ENCODE assay signal across 8 cellular contexts in genomic region chr15:52922871-52923270, GRCh38.
"Had no signal": no experiment of that assay in that cellular context is flagged by ENCODE, and none has a peak within 500 bp of the region (broad histone marks: within the 10 kb centered on the region; RNA-seq: fewer than 3 reads in every experiment).

No MANE protein-coding gene starts in this region.

- H3K4me3 Mint-ChIP-seq: H9, IgD-negative memory B cell had no signal

- ATAC-seq: HepG2 had no signal

- H3K9ac ChIP-seq: GM23248, KMS-11 had no signal

- H2AFZ ChIP-seq: GM23248 had no signal

- H3K27ac Mint-ChIP-seq: H9, IgD-negative memory B cell had no signal

- H3K36me3 Mint-ChIP-seq: IgD-negative memory B cell had no signal

- H3K4me1 Mint-ChIP-seq: IgD-negative memory B cell had no signal

- DNase-seq: GM23248, H9, HCEC 1CT, KBM-7 had no signal

- H3K27ac ChIP-seq: GM23248, HL-60, KMS-11 had no signal

- H3K4me3 ChIP-seq: GM23248 had no signal

- H3K4me2 ChIP-seq: KMS-11 had no signal
